Comparison of ENCODE assay signal across 17 cellular contexts in the genomic region with DNA sequence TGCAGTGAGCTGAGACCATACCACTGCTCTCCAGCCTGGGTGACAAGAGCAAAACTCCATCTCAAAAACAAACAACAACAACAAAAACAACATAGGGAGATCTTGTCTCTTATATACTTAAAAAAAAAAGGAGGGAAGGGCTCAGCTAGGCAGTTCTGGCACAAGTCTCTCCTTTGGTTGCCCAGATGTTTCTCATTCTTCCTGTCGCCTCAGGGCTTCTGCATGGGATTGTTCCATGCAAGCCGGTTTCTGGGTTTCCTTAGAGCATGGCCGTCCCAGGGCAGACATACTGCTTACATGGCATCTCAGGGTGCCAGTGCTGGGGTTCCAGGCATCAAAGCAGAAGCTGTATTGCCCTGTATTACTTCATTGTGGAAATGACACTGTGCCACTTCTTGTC. TPM values are rescaled to one million over a fixed set of nuclear protein-coding genes. Genes with fewer than 3 reads are reported as not detected.
DNase-seq lines count a peak whose midpoint lies in the region; ATAC-seq and TF ChIP-seq lines count a peak whose summit lies in the region.
"Had no signal": no experiment of that assay in that cellular context is flagged by ENCODE, and none has a peak within 500 bp of the region (broad histone marks: within the 10 kb centered on the region; RNA-seq: fewer than 3 reads in every experiment).

No MANE protein-coding gene starts in this region.

- DNase-seq in M059J (ENCODE audit: low read depth) (peak; percentile 24), SK-N-MC (ENCODE audit: low read depth, low spot score) (peak; percentile 44), fibroblast of gingiva (ENCODE audit: low read depth) (peak; percentile 35), foreskin fibroblast (peak; percentile 10 to 60), esophagus muscularis mucosa (ENCODE audit: extremely low spot score) (no peak), mucosa of descending colon (no peak)
- DNase-seq: Caco-2; CD4-positive, CD25-positive, alpha-beta regulatory T cell; CD8-positive, alpha-beta T cell; DMS53; DMS79 treated with DMSO at 0.1 percent for 48 hours; GM23248; H7; HCEC 1CT had no signal

- H3K27ac ChIP-seq in SK-N-MC (no peak overlapping the region), esophagus muscularis mucosa (replicated peaks in 1 of 4) (no peak overlapping the region)
- H3K27ac ChIP-seq: BLaER1, C4-2B, GM23248 had no signal

- TF ChIP-seq EP300 in esophagus muscularis mucosa (IDR thresholded peaks at IDR 0.05) = no peak

- H3K9ac ChIP-seq in SK-N-MC (ENCODE audit: insufficient read length) = no peak overlapping the region
- H3K9ac ChIP-seq: BLaER1, GM23248 had no signal

- H3K4me3 ChIP-seq in SK-N-MC (no peak overlapping the region), foreskin fibroblast (ENCODE audit: low read depth in 1 of 2, low read length in 2 of 2) (no peak overlapping the region), esophagus muscularis mucosa (no peak overlapping the region), mucosa of descending colon (no peak overlapping the region)
- H3K4me3 ChIP-seq: BLaER1, GM23248 had no signal

- H3K36me3 ChIP-seq in SK-N-MC (ENCODE audit: insufficient read depth, low read length) = no peaks in the 10 kb centered on the region
- H3K36me3 ChIP-seq in esophagus muscularis mucosa = no peaks in the 10 kb centered on the region
- H3K36me3 ChIP-seq in mucosa of descending colon (ENCODE audit: low read depth) = no peaks in the 10 kb centered on the region
- H3K36me3 ChIP-seq: BLaER1 had no signal

- TF ChIP-seq CTCF in foreskin fibroblast (IDR thresholded peaks at IDR 0.05; ENCODE audit: low read depth, low read length) = no peak
- no peak for TF ChIP-seq CTCF in esophagus muscularis mucosa (IDR thresholded peaks at IDR 0.05)
- no peak for TF ChIP-seq CTCF in mucosa of descending colon (IDR thresholded peaks at IDR 0.05)

- H3K27me3 ChIP-seq in esophagus muscularis mucosa = no peaks in the 10 kb centered on the region
- H3K27me3 ChIP-seq: BLaER1 had no signal

- 79% methylated on average over 3 of the region's 3 CpGs for WGBS in esophagus muscularis mucosa

- TF ChIP-seq POLR2A in esophagus muscularis mucosa (IDR thresholded peaks at IDR 0.05; ENCODE audit: low read depth) = no peak

- intact Hi-C loops in esophagus muscularis mucosa (cut with DNase I) = no loop called here
- intact Hi-C loops in mucosa of descending colon (cut with DNase I, micrococcal nuclease) = no loop called here

- H3K4me1 ChIP-seq in esophagus muscularis mucosa = peaks cover 0 to 12% (median 8%) of the 10 kb centered on the region in 4 donors
- no peaks in the 10 kb centered on the region for H3K4me1 ChIP-seq in mucosa of descending colon (ENCODE audit: low read depth)
- H3K4me1 ChIP-seq: Caco-2 had no signal

- ATAC-seq in HG02884 (IDR thresholded peaks at IDR 0.05; ENCODE audit: unreplicated experiment) (no peak), mucosa of descending colon (no peak)
- ATAC-seq: CD8-positive, alpha-beta T cell had no signal

- H3K9me3 ChIP-seq in SK-N-MC (ENCODE audit: low read depth, low read length) (no peaks in the 10 kb centered on the region), esophagus muscularis mucosa (no peaks in the 10 kb centered on the region), mucosa of descending colon (no peaks in the 10 kb centered on the region)
- H3K9me3 ChIP-seq: BLaER1, Caco-2 had no signal

RNA-seq across cellular contexts. Expression of gene SLC8B1, which starts 5.2 kb away (rescaled TPM):
- 8.0 and 12.8 TPM in 2 replicates for total RNA-seq in M059J (2014; rRNA removed; shearing (Covaris generic))
- total RNA-seq in esophagus muscularis mucosa (10 to 100 TPM; 19.1 to 22.8 (median 19.8) TPM), mucosa of descending colon (10 to 100 TPM; 40.8 to 65.3 (median 47.2) TPM)

RNA-seq across cellular contexts. Expression of gene PLBD2, which starts 18.3 kb away (rescaled TPM):
- 14.3 and 22.8 TPM in 2 replicates for total RNA-seq in M059J (2014; rRNA removed; shearing (Covaris generic))
- total RNA-seq in esophagus muscularis mucosa = 10 to 100 TPM; 30.2 to 60.9 (median 33.1) TPM
- total RNA-seq in mucosa of descending colon = 10 to 100 TPM; 14.3 to 27.8 (median 25.9) TPM

Comparison
In these comparisons a context has a peak if more than half of its experiments do, and no peak if none do; other contexts are left out.
1. DNase-seq: peak in M059J (single experiment), SK-N-MC (single experiment), fibroblast of gingiva (single experiment) and foreskin fibroblast (2 of 2); none in esophagus muscularis mucosa (single experiment) and mucosa of descending colon (0 of 3).